23 cellular contexts compared by ENCODE assay signal in genomic region chr13:113915012-113915763, GRCh38. TPM values are rescaled to one million over a fixed set of nuclear protein-coding genes. Genes with fewer than 3 reads are reported as not detected.
DNase-seq lines count a peak whose midpoint lies in the region; ATAC-seq and TF ChIP-seq lines count a peak whose summit lies in the region.
"Had no signal": no experiment of that assay in that cellular context is flagged by ENCODE, and none has a peak within 500 bp of the region (broad histone marks: within the 10 kb centered on the region; RNA-seq: fewer than 3 reads in every experiment).

No MANE protein-coding gene starts in this region.

- 68 to 76% methylated on average over 21 of the region's 21 CpGs for WGBS in lung, 2 donors

- peak; percentile 73 for DNase-seq in DMS79 (lab: John Stamatoyannopoulos, UW)
- no peak for DNase-seq in HFFc6
- peak; percentile 10 for DNase-seq in activated CD8-positive, alpha-beta memory T cell treated with anti-CD3 and anti-CD28 coated beads, Interleukin-2, amount 50 U/mL, for 4 hours
- DNase-seq in lung (ENCODE audit: low spot score) = peak; percentile 23
- DNase-seq in COLO829 (ENCODE audit: low spot score) = no peak
- no peak for DNase-seq in kidney glomerular epithelial cell (lab: John Stamatoyannopoulos, UW)
- DNase-seq: activated B cell treated with CpG ODN at 0.5 μM for 24 hours; AML-193; Calu3; cortex of kidney; GDM1; MM.1S; NCI-H2171 treated with DMSO at 0.1 percent for 48 hours; NK-92 treated with Interleukin-12 subunit alpha and Interleukin-12 subunit beta, amount 100 ng/mL, for 24 hours; stimulated activated CD4-positive, alpha-beta T cell treated with anti-CD3 and anti-CD28 coated beads, Interleukin-4, amount 100 ng/mL, for 24 hours; T-helper 1 cell had no signal

- H3K4me1 Mint-ChIP-seq in HFFc6 (ENCODE audit: low read depth) = peaks cover 59% of the 10 kb centered on the region
- H3K4me1 Mint-ChIP-seq: activated B cell treated with CpG ODN at 0.5 μM for 24 hours had no signal

- ATAC-seq in lung (ENCODE audit: insufficient read depth, low FRiP score) = no peak
- ATAC-seq in GM21723 (IDR thresholded peaks at IDR 0.05; ENCODE audit: unreplicated experiment) = no peak
- ATAC-seq in HG02852 (IDR thresholded peaks at IDR 0.05; ENCODE audit: unreplicated experiment) = no peak

- H3K27me3 Mint-ChIP-seq in HFFc6 (ENCODE audit: insufficient read depth) = no peaks in the 10 kb centered on the region; the same call in none of the 2 replicates

- no peak overlapping the region for H3K4me3 ChIP-seq in lung
- H3K4me3 ChIP-seq: ascending aorta, gastroesophageal sphincter, ovary, thoracic aorta had no signal

- H3K27ac Mint-ChIP-seq in HFFc6 = peak overlapping the region; percentile 46; the same call in 1 of the 2 replicates
- H3K27ac Mint-ChIP-seq: activated B cell treated with CpG ODN at 0.5 μM for 24 hours had no signal

- no peaks in the 10 kb centered on the region for H3K36me3 ChIP-seq in lung (ENCODE audit: control insufficient read depth in 2 of 2, insufficient read depth in 2 of 2, low read length in 2 of 2)
- H3K36me3 ChIP-seq: ascending aorta, gastroesophageal sphincter, ovary, thoracic aorta had no signal

- peaks cover 0 to 4% of the 10 kb centered on the region in 2 donors for H3K9me3 ChIP-seq in lung (ENCODE audit: control insufficient read depth in 2 of 2, insufficient read depth in 1 of 2, low read length in 1 of 2)
- H3K9me3 ChIP-seq: ascending aorta, gastroesophageal sphincter, ovary, thoracic aorta had no signal

- peaks cover 47% of the 10 kb centered on the region for H3K36me3 Mint-ChIP-seq in HFFc6 (ENCODE audit: low read depth)

- H3K27me3 ChIP-seq in lung (ENCODE audit: control insufficient read depth, insufficient read depth) = no peaks in the 10 kb centered on the region
- H3K27me3 ChIP-seq: ascending aorta, gastroesophageal sphincter, ovary had no signal

- H3K27ac ChIP-seq in lung (ENCODE audit: low read depth in 1 of 2, low read length in 1 of 2) = no peak overlapping the region
- H3K27ac ChIP-seq: ascending aorta, gastroesophageal sphincter, ovary, thoracic aorta had no signal

- peaks cover 22% of the 10 kb centered on the region for H3K9me3 Mint-ChIP-seq in HFFc6

- no peak overlapping the region for H3K4me3 Mint-ChIP-seq in HFFc6
- H3K4me3 Mint-ChIP-seq: activated B cell treated with CpG ODN at 0.5 μM for 24 hours had no signal

- TF ChIP-seq CTCF in HFFc6 (IDR thresholded peaks at IDR 0.05) (no peak), lung (IDR thresholded peaks at IDR 0.05; ENCODE audit: control extremely low read depth, extremely low read depth) (no peak)

- H3K4me1 ChIP-seq in lung (ENCODE audit: control insufficient read depth in 2 of 2, insufficient read depth in 2 of 2, low read length in 2 of 2) = no peaks in the 10 kb centered on the region
- H3K4me1 ChIP-seq: ascending aorta had no signal

RNA-seq across cellular contexts. Expression of gene GAS6, which starts 51.3 kb away (rescaled TPM):
- total RNA-seq in HFFc6 (2021; fragmentation: NEBNext Ultra II Directional; extraction: Animal tissue kit (Norgen Biotek cat#: 25700)) = 100 to 1,000 TPM; 669 to 813 (median 715) TPM
- total RNA-seq in lung = 10 to 100 TPM; 68.5 to 83.8 TPM
- polyA plus RNA-seq in lung = 100 to 1,000 TPM in 1 of 2 donors, 10 to 100 TPM in 1; 61.8 to 107 TPM

RNA-seq across cellular contexts. Expression of gene C13orf46, which starts 58.7 kb away (rescaled TPM):
- total RNA-seq in HFFc6 (2021; fragmentation: NEBNext Ultra II Directional; extraction: Animal tissue kit (Norgen Biotek cat#: 25700)) = 1 to 10 TPM; 1.4 to 2.5 (median 2.0) TPM
- total RNA-seq in lung = 10 to 100 TPM in 1 of 2 donors, 1 to 10 TPM in 1; 1.1 to 11.3 TPM
- 10 to 100 TPM in 1 of 2 donors, 1 to 10 TPM in 1; 2.7 to 10.1 TPM for polyA plus RNA-seq in lung
- total RNA-seq: myocyte had no signal

Comparison
In these comparisons a context has a peak if more than half of its experiments do, and no peak if none do; other contexts are left out.
1. DNase-seq: peak in DMS79 (single experiment), activated CD8-positive, alpha-beta memory T cell treated with anti-CD3 and anti-CD28 coated beads, Interleukin-2, amount 50 U/mL, for 4 hours (single experiment) and lung (single experiment); none in HFFc6 (single experiment), COLO829 (single experiment) and kidney glomerular epithelial cell (single experiment).
2. RNA of gene GAS6, which starts 51.3 kb away (total RNA-seq): 669 to 813 TPM in HFFc6; 68.5 to 83.8 TPM in lung; every median in the first group is over 4 times any median in the second.